ENCODE assay signal across 23 cellular contexts in the genomic region with DNA sequence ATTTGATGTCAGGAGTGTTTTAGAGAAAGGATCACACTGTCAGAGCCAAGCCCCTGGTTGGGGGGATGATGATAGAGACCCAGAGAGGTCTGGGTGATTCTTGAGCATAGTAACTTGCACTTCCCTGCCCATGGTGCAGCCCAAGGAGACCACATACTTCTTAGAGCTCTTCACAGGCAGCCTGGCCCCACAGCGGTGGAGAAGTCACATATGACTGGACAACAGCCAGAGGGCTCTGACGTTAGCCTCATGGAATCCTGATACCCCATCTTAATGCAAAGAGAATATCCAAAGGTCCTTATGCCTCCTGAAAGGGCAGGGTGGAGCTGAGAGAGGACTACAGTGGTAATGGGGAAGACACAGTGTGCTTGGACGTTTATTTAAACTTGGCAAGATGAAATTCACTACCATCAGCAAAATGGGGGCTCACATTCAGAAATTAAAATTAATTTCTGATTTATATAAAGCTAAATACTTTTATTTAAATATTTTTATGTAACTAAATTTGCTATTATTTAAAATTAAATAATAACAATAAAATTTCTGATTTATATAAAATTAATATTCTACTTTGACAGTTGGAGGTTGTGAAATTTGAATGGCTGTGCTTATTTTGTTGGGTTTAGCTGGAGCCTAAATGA.
A peak's percentile ranks its signal among the peaks of the same experiment; 100 is the strongest.
DNase-seq lines count a peak whose midpoint lies in the region; FAIRE-seq and TF ChIP-seq lines count a peak whose summit lies in the region.
"Had no signal": no experiment of that assay in that cellular context is flagged by ENCODE, and none has a peak within 500 bp of the region (broad histone marks: within the 10 kb centered on the region; RNA-seq: fewer than 3 reads in every experiment).

No MANE protein-coding gene starts in this region.

- no peak overlapping the region for H3K14ac ChIP-seq in H1 (ENCODE audit: insufficient read length)

- intact Hi-C loops in kidney (cut with DNase I) = no loop called here

- TF ChIP-seq CTCF in LNCaP clone FGC (IDR thresholded peaks at IDR 0.05; ENCODE audit: control insufficient read depth, extremely low read depth, insufficient read depth) (no peak), H1 (IDR thresholded peaks at IDR 0.05; ENCODE audit: control extremely low read depth in 1 of 3, insufficient read depth in 1 of 3, low read depth in 1 of 3, low read length in 3 of 3) (no peak), kidney (IDR thresholded peaks at IDR 0.05; ENCODE audit: borderline replicate concordance, extremely low read depth, insufficient read depth) (no peak), coronary artery (IDR thresholded peaks at IDR 0.05) (no peak)

- no peaks in the 10 kb centered on the region for H3K23me2 ChIP-seq in H1 (ENCODE audit: low read depth, low read length)

- no peak overlapping the region for H3K9ac ChIP-seq in H1 (replicated peaks in 1 of 4; ENCODE audit: extremely low read depth in 1 of 4, low read depth in 3 of 4, low read length in 3 of 4)
- no peak overlapping the region for H3K9ac ChIP-seq in kidney (ENCODE audit: low read length in 2 of 2)
- H3K9ac ChIP-seq: parathyroid adenoma had no signal

- H3K36me3 ChIP-seq in H1 (ENCODE audit: control insufficient read depth in 2 of 4, insufficient read depth in 4 of 4, low read length in 3 of 4) (no peaks in the 10 kb centered on the region), kidney (ENCODE audit: control insufficient read depth in 1 of 2, insufficient read depth in 2 of 2, low read length in 2 of 2) (no peaks in the 10 kb centered on the region)
- H3K36me3 ChIP-seq: HAP-1, sigmoid colon, thoracic aorta had no signal

- H3K4me1 ChIP-seq in H1 (replicated peaks in 1 of 4; ENCODE audit: control insufficient read depth in 3 of 4, insufficient read depth in 4 of 4, low read length in 3 of 4) (no peaks in the 10 kb centered on the region; a peak in 1 of 7 replicates), kidney (ENCODE audit: control insufficient read depth in 1 of 2, insufficient read depth in 1 of 2, low read depth in 1 of 2, low read length in 2 of 2) (peaks cover 2 to 5% of the 10 kb centered on the region in 2 donors)
- H3K4me1 ChIP-seq: HAP-1, parathyroid adenoma had no signal

- CTCF ChIA-PET in H1 (lab: Charles Lee; ENCODE audit: partially characterized antibody) = interaction anchor here (0.8 to 1.9 kb wide), 5 partner anchors 9 to 768 kb away, joined by 3 to 5 read pairs (median 3); no protein-coding TSS in a partner anchor

- 88% methylated on average over 3 of the region's 3 CpGs; no CpG with 5 or more reads in 1 of the 2 experiments for WGBS in H1 (ENCODE audit: extremely low coverage in 1 of 2, insufficient coverage in 1 of 2, insufficient read length in 1 of 2, insufficient replicate concordance in 2 of 2, low coverage in 1 of 2, low lambda C conversion rate in 2 of 2, missing lambda C conversion rate in 1 of 2), 2 experiments

- no peak for TF ChIP-seq POLR2A in H1 (IDR thresholded peaks at IDR 0.05; ENCODE audit: control extremely low read depth in 1 of 2, low read depth in 2 of 2, low read length in 2 of 2)

- no peak overlapping the region for H2AFZ ChIP-seq in H1 (ENCODE audit: low read length)
- H2AFZ ChIP-seq: parathyroid adenoma had no signal

- in situ Hi-C loops in ACHN (cut with HindIII; ENCODE audit: low pct_ligation_motif_present, low pct_unique_long_range_greater_than_20kb, low sequenced_read_pairs) = no loop called here

- TF ChIP-seq EP300 in H1 (IDR thresholded peaks at IDR 0.05; ENCODE audit: borderline replicate concordance in 1 of 2, low read depth in 2 of 2, low read length in 2 of 2) = no peak

- no peak overlapping the region for H3K4ac ChIP-seq in H1 (replicated peaks; ENCODE audit: insufficient read length, low read depth, low read length)

- no peak overlapping the region for H3K4me3 ChIP-seq in LNCaP clone FGC (ENCODE audit: low read depth, low read length)
- no peak overlapping the region for H3K4me3 ChIP-seq in H1 (ENCODE audit: extremely low read depth in 1 of 4, insufficient read depth in 2 of 4, low read depth in 3 of 4, low read length in 4 of 4)
- no peak overlapping the region for H3K4me3 ChIP-seq in kidney (ENCODE audit: low read length in 2 of 2)
- no peak overlapping the region for H3K4me3 ChIP-seq in coronary artery
- H3K4me3 ChIP-seq: HAP-1, sigmoid colon, thoracic aorta had no signal

- H3K9me3 ChIP-seq in H1 (ENCODE audit: insufficient read depth in 2 of 2, low read depth in 1 of 2, low read length in 1 of 2) (no peaks in the 10 kb centered on the region), kidney (ENCODE audit: control insufficient read depth in 1 of 2, low read length in 2 of 2) (no peaks in the 10 kb centered on the region)
- H3K9me3 ChIP-seq: HAP-1, sigmoid colon, thoracic aorta had no signal

- DNase-seq in Daoy (ENCODE audit: low read depth) = peak; percentile 63
- DNase-seq in LNCaP clone FGC (ENCODE audit: low read depth) = peak; percentile 13
- DNase-seq in H1 (ENCODE audit: low read depth in 1 of 2, low spot score in 2 of 2) = no peak
- DNase-seq in kidney = no peak
- no peak for DNase-seq in coronary artery (ENCODE audit: low spot score)
- no peak for DNase-seq in NCI-H524 treated with DMSO at 0.1 percent for 48 hours (lab: John Stamatoyannopoulos, UW)
- no peak for DNase-seq in ACHN
- no peak for DNase-seq in HK-2 (ENCODE audit: unreplicated experiment)
- DNase-seq: activated CD4-positive, alpha-beta T cell treated with anti-CD3 and anti-CD28 coated beads, Interleukin-2, amount 50 U/mL, for 1 hour; activated CD8-positive, alpha-beta memory T cell treated with anti-CD3 and anti-CD28 coated beads, Interleukin-2, amount 50 U/mL, for 4 hours; activated naive CD8-positive, alpha-beta T cell treated with anti-CD3 and anti-CD28 coated beads, Interleukin-2, amount 10 ng/mL, durations not matched to agents 7 days and 5 days; CD4-positive, alpha-beta memory T cell; left colon; natural killer cell; NCI-H146; NCI-H748 treated with DMSO at 0.1 percent for 48 hours; sigmoid colon; stimulated activated naive CD4-positive, alpha-beta T cell; T-cell had no signal

- no peak overlapping the region for H2BK20ac ChIP-seq in H1 (ENCODE audit: low read length)

- H3K79me2 ChIP-seq in H1 (ENCODE audit: control insufficient read depth in 1 of 2, insufficient read depth in 2 of 2, low read length in 2 of 2) = no peaks in the 10 kb centered on the region
- H3K79me2 ChIP-seq: parathyroid adenoma had no signal

- H2AK5ac ChIP-seq in H1 (ENCODE audit: low read depth, low read length) = no peak overlapping the region

- H3K27me3 ChIP-seq in H1 (replicated peaks in 1 of 4; ENCODE audit: control insufficient read depth in 3 of 4, extremely low read depth in 1 of 4, insufficient read depth in 3 of 4, low read length in 3 of 4) = no peaks in the 10 kb centered on the region
- H3K27me3 ChIP-seq: sigmoid colon had no signal

- H3K18ac ChIP-seq in H1 (ENCODE audit: extremely low read depth, low read length) = no peak overlapping the region

- H3K27ac ChIP-seq in H1 (ENCODE audit: low read depth, low read length) (no peak overlapping the region), kidney (ENCODE audit: low read depth in 2 of 2, low read length in 2 of 2) (no peak overlapping the region), coronary artery (no peak overlapping the region)
- H3K27ac ChIP-seq: parathyroid adenoma, sigmoid colon, thoracic aorta had no signal

- no peak overlapping the region for H4K8ac ChIP-seq in H1 (ENCODE audit: extremely low read depth, insufficient read depth, low read length)

- peak overlapping the region; percentile 22 for H3K56ac ChIP-seq in H1 (replicated peaks; ENCODE audit: insufficient read length, low read depth, low read length)

- no peaks in the 10 kb centered on the region for H3K79me1 ChIP-seq in H1 (ENCODE audit: low read depth, low read length)

- FAIRE-seq in H1 (lab: Jason Lieb, UNC) (no peak), kidney (lab: Jason Lieb, UNC) (peak; percentile 32)
- FAIRE-seq: GM12892 had no signal

- no peak overlapping the region for H3K4me2 ChIP-seq in H1 (ENCODE audit: insufficient read depth in 1 of 2, low read depth in 2 of 2, low read length in 2 of 2)

- H2BK12ac ChIP-seq in H1 (ENCODE audit: low read depth, low read length) = no peak overlapping the region

- no peak overlapping the region for H4K5ac ChIP-seq in H1 (ENCODE audit: insufficient read length, low read depth, low read length)

- H4K91ac ChIP-seq in H1 (replicated peaks; ENCODE audit: insufficient read length, low read length) = no peak overlapping the region

- no peak for TF ChIP-seq RAD21 in H1 (IDR thresholded peaks at IDR 0.05 in 1 of 2, conservative IDR thresholded peaks at IDR 0.05 in 1 of 2; ENCODE audit: low read depth in 2 of 2, low read length in 2 of 2)

- no peak overlapping the region for H2BK5ac ChIP-seq in H1 (ENCODE audit: low read depth, low read length)

- H2BK120ac ChIP-seq in H1 (replicated peaks; ENCODE audit: low read depth, low read length) = no peak overlapping the region

- H2BK15ac ChIP-seq in H1 (ENCODE audit: low read length) = no peak overlapping the region

- no peaks in the 10 kb centered on the region for H4K20me1 ChIP-seq in H1 (replicated peaks in 1 of 2; ENCODE audit: control insufficient read depth in 1 of 2, insufficient read depth in 2 of 2, low read length in 2 of 2)

- no peak overlapping the region for H3K23ac ChIP-seq in H1 (ENCODE audit: insufficient read length)

- POLR2A ChIA-PET in H1 (lab: Charles Lee; ENCODE audit: partially characterized antibody) = no interaction called here

TF ChIP-seq in H1, 55 proteins besides CTCF, POLR2A, EP300 and RAD21 (continues in another document):
- TF ChIP-seq SAP30 (IDR thresholded peaks at IDR 0.05; ENCODE audit: insufficient read depth, insufficient replicate concordance, low read length) (no peak), BRCA1 (IDR thresholded peaks at IDR 0.05; ENCODE audit: low read depth, low read length) (no peak), EZH2 (IDR thresholded peaks at IDR 0.05; ENCODE audit: low read depth, low read length, severe bottlenecking) (no peak), ASH2L (IDR thresholded peaks at IDR 0.05; ENCODE audit: low read length) (no peak), CBX5 (IDR thresholded peaks at IDR 0.05; ENCODE audit: low read depth, low read length) (no peak), KDM4A (IDR thresholded peaks at IDR 0.05; ENCODE audit: low read depth, low read length, severe bottlenecking) (no peak), NANOG (IDR thresholded peaks at IDR 0.05; ENCODE audit: insufficient read depth, low read depth, low read length, poor library complexity, severe bottlenecking) (no peak), RBBP5 (IDR thresholded peaks at IDR 0.05; ENCODE audit: borderline replicate concordance, low read depth, low read length) (no peak), TBP (IDR thresholded peaks at IDR 0.05; ENCODE audit: low read depth, low read length) (no peak), CEBPB (IDR thresholded peaks at IDR 0.05; ENCODE audit: low read depth, low read length) (no peak), SP4 (IDR thresholded peaks at IDR 0.05; ENCODE audit: low read length) (no peak), BCL11A (IDR thresholded peaks at IDR 0.05; ENCODE audit: low read depth in 2 of 2, low read length in 2 of 2) (no peak)

Comparison
In these comparisons a context has a peak if more than half of its experiments do, and no peak if none do; other contexts are left out.
1. DNase-seq: peak in Daoy (single experiment) and LNCaP clone FGC (single experiment); none in H1 (0 of 2), kidney (single experiment), coronary artery (single experiment), NCI-H524 treated with DMSO at 0.1 percent for 48 hours (single experiment), ACHN (single experiment) and HK-2 (single experiment).